8 cellular contexts compared by ENCODE assay signal in genomic region chr2:218710334-218710686, GRCh38. TPM values are rescaled to one million over a fixed set of nuclear protein-coding genes. Genes with fewer than 3 reads are reported as not detected.
DNase-seq lines count a peak whose midpoint lies in the region; ATAC-seq, FAIRE-seq and TF ChIP-seq lines count a peak whose summit lies in the region.

No MANE protein-coding gene starts in this region.

- no peak overlapping the region for H3K4ac ChIP-seq in H9 (ENCODE audit: low read depth, low read length)

- H3T11ph ChIP-seq in H9 (ENCODE audit: low read length) = no peak overlapping the region

- FAIRE-seq in frontal cortex (lab: Jason Lieb, UNC) = no peak

- no peak overlapping the region for H2BK5ac ChIP-seq in H9 (ENCODE audit: insufficient read length, low read length)

- no peak overlapping the region for H4K8ac ChIP-seq in H9 (replicated peaks; ENCODE audit: insufficient read length, low read depth, low read length)

- intact Hi-C loops in activated CD8-positive, alpha-beta T cell treated with anti-CD3 and anti-CD28 coated beads for 36 hours (cut with micrococcal nuclease) = no loop called here

- no peak overlapping the region for H2BK20ac ChIP-seq in H9 (ENCODE audit: low read depth, low read length, poor library complexity, severe bottlenecking)

- no peak for ATAC-seq in activated CD8-positive, alpha-beta T cell treated with anti-CD3 and anti-CD28 coated beads for 36 hours

- H3K18ac ChIP-seq in H9 (ENCODE audit: insufficient read length, low read depth, low read length) = no peak overlapping the region

- peaks cover 0 to 10% (median 5%) of the 10 kb centered on the region in 3 experiments; a peak in 3 of 7 replicates for H3K36me3 Mint-ChIP-seq in H9 (ENCODE audit: insufficient read depth in 1 of 3, low read depth in 3 of 3)
- peaks cover 3% of the 10 kb centered on the region for H3K36me3 Mint-ChIP-seq in activated CD8-positive, alpha-beta T cell treated with anti-CD3 and anti-CD28 coated beads for 36 hours (ENCODE audit: low read depth)

- DNase-seq in H9 (no peak), right atrium auricular region (ENCODE audit: low spot score) (no peak), frontal cortex (ENCODE audit: low spot score in 2 of 2) (no peak), NCI-H526 (lab: John Stamatoyannopoulos, UW) (no peak), nucleus accumbens (lab: John Stamatoyannopoulos, UW) (no peak), Kasumi-1 (lab: John Stamatoyannopoulos, UW) (no peak)
- DNase-seq in activated CD8-positive, alpha-beta T cell treated with anti-CD3 and anti-CD28 coated beads for 36 hours = no peak

- H3K23ac ChIP-seq in H9 (ENCODE audit: insufficient read length, low read depth, low read length) = no peak overlapping the region

- H3K4me1 ChIP-seq in H9 (ENCODE audit: insufficient read depth, low read length) = no peaks in the 10 kb centered on the region
- peaks cover 0 to 9% of the 10 kb centered on the region in 2 donors for H3K4me1 ChIP-seq in right atrium auricular region
- peaks cover 6% of the 10 kb centered on the region for H3K4me1 ChIP-seq in skeletal muscle satellite cell (ENCODE audit: control insufficient read depth, insufficient read depth, low read length)

- no peaks in the 10 kb centered on the region; the same call in 1 of the 2 replicates for H3K27me3 Mint-ChIP-seq in H9 (ENCODE audit: low read depth)
- peaks cover 1% of the 10 kb centered on the region for H3K27me3 Mint-ChIP-seq in activated CD8-positive, alpha-beta T cell treated with anti-CD3 and anti-CD28 coated beads for 36 hours

- peak overlapping the region in 1 of 3 experiments; percentile 62; a peak in 1 of 7 replicates for H3K27ac Mint-ChIP-seq in H9
- H3K27ac Mint-ChIP-seq in activated CD8-positive, alpha-beta T cell treated with anti-CD3 and anti-CD28 coated beads for 36 hours = peak overlapping the region; percentile 46

- no peak overlapping the region for H3K9ac ChIP-seq in H9 (ENCODE audit: extremely low read depth, insufficient read length, low read length)
- H3K9ac ChIP-seq in skeletal muscle satellite cell (ENCODE audit: low read depth, low read length) = no peak overlapping the region

- no peak overlapping the region for H2AK5ac ChIP-seq in H9 (ENCODE audit: insufficient read length, low read length)

- H3K9me3 ChIP-seq in H9 (ENCODE audit: control insufficient read depth, low read depth, low read length) (no peaks in the 10 kb centered on the region), right atrium auricular region (no peaks in the 10 kb centered on the region), skeletal muscle satellite cell (replicated peaks; ENCODE audit: low read length) (no peaks in the 10 kb centered on the region)

- H3K36me3 ChIP-seq in right atrium auricular region (no peaks in the 10 kb centered on the region), skeletal muscle satellite cell (ENCODE audit: insufficient read depth, low read length) (peaks cover 2% of the 10 kb centered on the region)

- POLR2A ChIA-PET in activated CD8-positive, alpha-beta T cell treated with anti-CD3 and anti-CD28 coated beads for 36 hours (lab: Charles Lee) = interaction anchor here (0.6 to 1.5 kb wide), 7 partner anchors 8 to 200 kb away, joined by 3 to 7 read pairs (median 3); partner anchors contain the start of genes RNF25 and STK36

- H3K79me2 ChIP-seq in H9 (ENCODE audit: insufficient read depth, low read length) = peaks cover 14% of the 10 kb centered on the region; the same call in 1 of the 2 replicates

- H4K20me1 ChIP-seq in H9 (ENCODE audit: control insufficient read depth, insufficient read depth, insufficient read length) = no peaks in the 10 kb centered on the region

- WGBS in H9 (ENCODE audit: extremely low coverage, insufficient read length, low lambda C conversion rate) = no CpG with 5 or more reads among the region's 14 CpGs

- H3K9me3 Mint-ChIP-seq in H9 = peaks cover 0 to 4% of the 10 kb centered on the region in 2 experiments; a peak in 3 of 5 replicates
- no peaks in the 10 kb centered on the region for H3K9me3 Mint-ChIP-seq in activated CD8-positive, alpha-beta T cell treated with anti-CD3 and anti-CD28 coated beads for 36 hours

- H3K27me3 ChIP-seq in H9 (ENCODE audit: insufficient read depth, low read length) = no peaks in the 10 kb centered on the region
- H3K27me3 ChIP-seq in right atrium auricular region = no peaks in the 10 kb centered on the region
- no peaks in the 10 kb centered on the region for H3K27me3 ChIP-seq in skeletal muscle satellite cell (ENCODE audit: control insufficient read depth, insufficient read depth, low read length)

- H3K4me3 ChIP-seq in right atrium auricular region (peak overlapping the region; percentile 15 to 85), skeletal muscle satellite cell (ENCODE audit: low read length) (peak overlapping the region; percentile 51)

- no peak overlapping the region; the same call in 1 of the 2 replicates for H2BK15ac ChIP-seq in H9 (ENCODE audit: low read depth, low read length)

- H2AFZ ChIP-seq in H9 (ENCODE audit: low read length) = no peak overlapping the region

- TF ChIP-seq CTCF in H9 (conservative IDR thresholded peaks at IDR 0.05) = no peak
- TF ChIP-seq CTCF in activated CD8-positive, alpha-beta T cell treated with anti-CD3 and anti-CD28 coated beads for 36 hours (IDR thresholded peaks at IDR 0.05) = no peak
- no peak for TF ChIP-seq CTCF in right atrium auricular region (IDR thresholded peaks at IDR 0.05)

- no peaks in the 10 kb centered on the region for H3K23me2 ChIP-seq in H9 (ENCODE audit: insufficient read length, low read depth, low read length, poor library complexity, severe bottlenecking)

- no peak overlapping the region for H4K91ac ChIP-seq in H9 (ENCODE audit: insufficient read length, low read depth, low read length)

- peaks cover 8% of the 10 kb centered on the region for H3K79me1 ChIP-seq in H9 (ENCODE audit: insufficient read depth, low read depth, low read length, poor library complexity, severe bottlenecking)

- H3K4me2 ChIP-seq in H9 (ENCODE audit: insufficient read depth, insufficient read length, low read length) (peak overlapping the region; percentile 75), skeletal muscle satellite cell (ENCODE audit: low read length) (peak overlapping the region; percentile 94)

- H3K4me1 Mint-ChIP-seq in H9 = peaks cover 8 to 18% of the 10 kb centered on the region in 2 experiments
- H3K4me1 Mint-ChIP-seq in activated CD8-positive, alpha-beta T cell treated with anti-CD3 and anti-CD28 coated beads for 36 hours (ENCODE audit: low read depth) = peaks cover 15% of the 10 kb centered on the region

- no peak overlapping the region for H3K14ac ChIP-seq in H9 (ENCODE audit: insufficient read depth, low read length)

- H3K4me3 Mint-ChIP-seq in H9 = peak overlapping the region; percentile 96 to 98
- H3K4me3 Mint-ChIP-seq in activated CD8-positive, alpha-beta T cell treated with anti-CD3 and anti-CD28 coated beads for 36 hours = peak overlapping the region; percentile 86

- no peak overlapping the region for H2BK12ac ChIP-seq in H9 (ENCODE audit: insufficient read length, low read depth, low read length)

- CTCF ChIA-PET in activated CD8-positive, alpha-beta T cell treated with anti-CD3 and anti-CD28 coated beads for 36 hours (lab: Charles Lee) = interaction anchor here (0.6 to 2.2 kb wide), 19 partner anchors 8 to 166 kb away, joined by 3 to 17 read pairs (median 5); partner anchors contain the start of genes BCS1L, RNF25, STK36 and ZNF142

- no peak overlapping the region for H4K5ac ChIP-seq in H9 (ENCODE audit: insufficient read length, low read depth, low read length)

- no peak overlapping the region for H3K56ac ChIP-seq in H9 (ENCODE audit: insufficient read length, low read depth, low read length)

- no peak overlapping the region for H2BK120ac ChIP-seq in H9 (ENCODE audit: low read depth, low read length, poor library complexity, severe bottlenecking)

- H3K27ac ChIP-seq in H9 (ENCODE audit: insufficient read length, low read depth, low read length) = no peak overlapping the region
- peak overlapping the region in 1 of 2 donors; percentile 92 for H3K27ac ChIP-seq in right atrium auricular region

RNA-seq across cellular contexts. Expression of gene TTLL4, which starts 0.3 kb away (rescaled TPM):
- total RNA-seq in H9 (2021) = 91.4 and 96.4 TPM in 2 replicates
- total RNA-seq in activated CD8-positive, alpha-beta T cell treated with anti-CD3 and anti-CD28 coated beads for 36 hours = 10 to 100 TPM; 32.2 to 36.6 TPM
- total RNA-seq in right atrium auricular region = 1 to 10 TPM; 8.2 to 9.9 TPM
- 9.9 and 13.3 TPM in 2 replicates for total RNA-seq in skeletal muscle satellite cell (2012; rRNA removed)
- 9.8 TPM for total RNA-seq in frontal cortex

RNA-seq across cellular contexts. Expression of gene STK36, which starts 38.4 kb away (rescaled TPM):
- total RNA-seq in H9 (2021) (32.7 and 38.7 TPM in 2 replicates), right atrium auricular region (1 to 10 TPM; 6.0 to 8.5 TPM), frontal cortex (16.7 TPM)
- total RNA-seq in activated CD8-positive, alpha-beta T cell treated with anti-CD3 and anti-CD28 coated beads for 36 hours = 10 to 100 TPM; 11.6 to 14.9 TPM
- 12.7 and 14.2 TPM in 2 replicates for total RNA-seq in skeletal muscle satellite cell (2012; rRNA removed)

RNA-seq across cellular contexts. Expression of gene RNF25, which starts 38.5 kb away (rescaled TPM):
- total RNA-seq in H9 (2021) = 35.3 and 40.7 TPM in 2 replicates
- total RNA-seq in activated CD8-positive, alpha-beta T cell treated with anti-CD3 and anti-CD28 coated beads for 36 hours = 10 to 100 TPM; 14.7 to 17.0 TPM
- 10 to 100 TPM; 13.9 to 18.2 TPM for total RNA-seq in right atrium auricular region
- 31.7 and 31.9 TPM in 2 replicates for total RNA-seq in skeletal muscle satellite cell (2012; rRNA removed)
- 28.1 TPM for total RNA-seq in frontal cortex

RNA-seq across cellular contexts. Expression of gene BCS1L, which starts 50.8 kb away (rescaled TPM):
- 39.1 and 44.1 TPM in 2 replicates for total RNA-seq in H9 (2021)
- total RNA-seq in activated CD8-positive, alpha-beta T cell treated with anti-CD3 and anti-CD28 coated beads for 36 hours = 10 to 100 TPM; 69.6 to 76.3 TPM
- 10 to 100 TPM; 16.8 to 21.2 TPM for total RNA-seq in right atrium auricular region
- 39.8 and 57.2 TPM in 2 replicates for total RNA-seq in skeletal muscle satellite cell (2012; rRNA removed)
- total RNA-seq in frontal cortex = 28.9 TPM

RNA-seq across cellular contexts. Expression of gene ZNF142, which starts 50.9 kb away (rescaled TPM):
- total RNA-seq in H9 (2021) (41.4 and 43.4 TPM in 2 replicates), right atrium auricular region (10 to 100 TPM; 13.6 to 17.9 TPM), frontal cortex (11.4 TPM)
- total RNA-seq in activated CD8-positive, alpha-beta T cell treated with anti-CD3 and anti-CD28 coated beads for 36 hours = 10 to 100 TPM; 30.4 to 33.7 TPM
- total RNA-seq in skeletal muscle satellite cell (2012; rRNA removed) = 10.4 and 14.6 TPM in 2 replicates
